27 cellular contexts compared by ENCODE assay signal in genomic region chr20:11982289-11982957, GRCh38.
DNase-seq lines count a peak whose midpoint lies in the region; TF ChIP-seq lines count a peak whose summit lies in the region.
"Had no signal": no experiment of that assay in that cellular context is flagged by ENCODE, and none has a peak within 500 bp of the region (broad histone marks: within the 10 kb centered on the region; RNA-seq: fewer than 3 reads in every experiment).

No MANE protein-coding gene starts in this region.

- H3K4me1 ChIP-seq in adrenal gland (replicated peaks in 1 of 2), result no peaks in the 10 kb centered on the region
- H3K4me1 ChIP-seq in uterus, result no peaks in the 10 kb centered on the region
- H3K4me1 ChIP-seq: SJSA1, tibial artery had no signal

- TF ChIP-seq CTCF in VCaP (conservative IDR thresholded peaks at IDR 0.05) (no peak), progenitor cell of endocrine pancreas (IDR thresholded peaks at IDR 0.05; ENCODE audit: unreplicated experiment) (no peak), adrenal gland (IDR thresholded peaks at IDR 0.05) (no peak), uterus (IDR thresholded peaks at IDR 0.05) (no peak)

- H3K9me3 ChIP-seq in adrenal gland (replicated peaks in 1 of 3) (no peaks in the 10 kb centered on the region), uterus (no peaks in the 10 kb centered on the region)
- H3K9me3 ChIP-seq: esophagus muscularis mucosa, SJSA1, tibial artery had no signal

- H3K27ac Mint-ChIP-seq in progenitor cell of endocrine pancreas, result peak overlapping the region; percentile 84
- H3K27ac Mint-ChIP-seq: activated CD4-positive, alpha-beta T cell treated with anti-CD3 and anti-CD28 coated beads for 36 hours; activated naive CD8-positive, alpha-beta T cell treated with anti-CD3 and anti-CD28 coated beads, Interleukin-2, amount 50 U/mL, for 24 hours; naive thymus-derived CD4-positive, alpha-beta T cell; stimulated activated naive CD8-positive, alpha-beta T cell treated with anti-CD3 and anti-CD28 coated beads, Interleukin-15, Interleukin-2, amounts not matched to agents 100 ng/mL and 50 ng/mL, for 24 hours had no signal

- H3K36me3 Mint-ChIP-seq in progenitor cell of endocrine pancreas (ENCODE audit: insufficient read depth), result no peaks in the 10 kb centered on the region
- H3K36me3 Mint-ChIP-seq: brain; naive thymus-derived CD4-positive, alpha-beta T cell had no signal

- no peaks in the 10 kb centered on the region for H3K36me3 ChIP-seq in adrenal gland (replicated peaks in 1 of 2)
- no peaks in the 10 kb centered on the region for H3K36me3 ChIP-seq in uterus
- H3K36me3 ChIP-seq: esophagus muscularis mucosa, SJSA1, tibial artery had no signal

- TF ChIP-seq POLR2A in adrenal gland (IDR thresholded peaks at IDR 0.05), result no peak
- TF ChIP-seq POLR2A in uterus (IDR thresholded peaks at IDR 0.05), result no peak

- H3K27me3 ChIP-seq in adrenal gland, result no peaks in the 10 kb centered on the region
- H3K27me3 ChIP-seq in uterus, result no peaks in the 10 kb centered on the region
- H3K27me3 ChIP-seq: esophagus muscularis mucosa, SJSA1, tibial artery had no signal

- 70 to 81% (median 73%) methylated on average over 5 of the region's 5 CpGs for WGBS in adrenal gland, 4 donors

- H3K27me3 Mint-ChIP-seq in progenitor cell of endocrine pancreas, result no peaks in the 10 kb centered on the region
- H3K27me3 Mint-ChIP-seq: activated CD4-positive, alpha-beta T cell treated with anti-CD3 and anti-CD28 coated beads for 36 hours; activated naive CD8-positive, alpha-beta T cell treated with anti-CD3 and anti-CD28 coated beads, Interleukin-2, amount 50 U/mL, for 24 hours had no signal

- H3K9me3 Mint-ChIP-seq in progenitor cell of endocrine pancreas (ENCODE audit: low read depth), result no peaks in the 10 kb centered on the region
- H3K9me3 Mint-ChIP-seq: activated naive CD8-positive, alpha-beta T cell treated with anti-CD3 and anti-CD28 coated beads, Interleukin-2, amount 50 U/mL, for 24 hours; brain; stimulated activated naive CD8-positive, alpha-beta T cell treated with anti-CD3 and anti-CD28 coated beads, Interleukin-15, Interleukin-2, amounts not matched to agents 100 ng/mL and 50 ng/mL, for 24 hours had no signal

- no peak overlapping the region for H3K4me3 Mint-ChIP-seq in progenitor cell of endocrine pancreas (ENCODE audit: low read depth)
- H3K4me3 Mint-ChIP-seq: activated CD4-positive, alpha-beta T cell treated with anti-CD3 and anti-CD28 coated beads for 36 hours; activated naive CD8-positive, alpha-beta T cell treated with anti-CD3 and anti-CD28 coated beads, Interleukin-2, amount 50 U/mL, for 24 hours; brain; naive thymus-derived CD4-positive, alpha-beta T cell; stimulated activated naive CD8-positive, alpha-beta T cell treated with anti-CD3 and anti-CD28 coated beads, Interleukin-15, Interleukin-2, amounts not matched to agents 100 ng/mL and 50 ng/mL, for 24 hours had no signal

- intact Hi-C loops in adrenal gland (cut with DNase I), result no loop called here
- intact Hi-C loops in uterus (cut with DNase I; ENCODE audit: low total_unique reads), result no loop called here

- H3K27ac ChIP-seq in VCaP (peak overlapping the region; percentile 43), adrenal gland (no peak overlapping the region), uterus (no peak overlapping the region)
- H3K27ac ChIP-seq: C4-2B, esophagus muscularis mucosa, GM23248, KMS-11, SJSA1, tibial artery had no signal

- H3K4me1 Mint-ChIP-seq in progenitor cell of endocrine pancreas (ENCODE audit: low read depth), result peaks cover 12% of the 10 kb centered on the region
- H3K4me1 Mint-ChIP-seq: activated CD4-positive, alpha-beta T cell treated with anti-CD3 and anti-CD28 coated beads for 36 hours; activated naive CD8-positive, alpha-beta T cell treated with anti-CD3 and anti-CD28 coated beads, Interleukin-2, amount 50 U/mL, for 24 hours had no signal

- H3K4me3 ChIP-seq in adrenal gland, result no peak overlapping the region
- no peak overlapping the region for H3K4me3 ChIP-seq in uterus
- H3K4me3 ChIP-seq: esophagus muscularis mucosa, GM23248, SJSA1, tibial artery had no signal

- DNase-seq in DMS53 treated with DMSO at 0.1 percent for 48 hours (lab: John Stamatoyannopoulos, UW; ENCODE audit: unreplicated experiment) (peak; percentile 49), kidney tubule cell (ENCODE audit: low spot score) (peak; percentile 34), progenitor cell of endocrine pancreas (ENCODE audit: low spot score, unreplicated experiment) (no peak), epidermal melanocyte (ENCODE audit: insufficient read length, low spot score) (no peak), adrenal gland (no peak), DMS153 (lab: John Stamatoyannopoulos, UW) (no peak), uterus (no peak)
- DNase-seq: activated CD4-positive, alpha-beta T cell treated with anti-CD3 and anti-CD28 coated beads for 36 hours; activated effector memory CD4-positive, alpha-beta T cell treated with anti-CD3 and anti-CD28 coated beads, Interleukin-2, amount 50 U/mL, for 16 hours; activated naive CD8-positive, alpha-beta T cell treated with anti-CD3 and anti-CD28 coated beads, Interleukin-2, amount 50 U/mL, for 24 hours; foreskin melanocyte; GM23248; hypothalamus; naive thymus-derived CD4-positive, alpha-beta T cell; NCI-H1694 treated with DMSO at 0.1 percent for 48 hours; NCI-H2171 treated with DMSO at 0.1 percent for 48 hours; NCI-H526; occipital lobe; stimulated activated CD4-positive, alpha-beta T cell treated with anti-CD3 and anti-CD28 coated beads, Interleukin-12 subunit alpha, Interleukin-12 subunit beta, amount 100 ng/mL, for 4 hours; tibial artery had no signal

Comparison
In these comparisons a context has a peak if more than half of its experiments do, and no peak if none do; other contexts are left out.
1. DNase-seq: peak in DMS53 treated with DMSO at 0.1 percent for 48 hours (single experiment) and kidney tubule cell (single experiment); none in progenitor cell of endocrine pancreas (single experiment), epidermal melanocyte (single experiment), adrenal gland (0 of 7), DMS153 (single experiment) and uterus (0 of 2).